In genomic region chr14:105489607-105490317, GRCh38 we compare ENCODE assay signal across 8 cellular contexts. TPM values are rescaled to one million over a fixed set of nuclear protein-coding genes. Genes with fewer than 3 reads are reported as not detected.
A peak's percentile ranks its signal among the peaks of the same experiment; 100 is the strongest.
DNase-seq lines count a peak whose midpoint lies in the region; ATAC-seq and TF ChIP-seq lines count a peak whose summit lies in the region.

No MANE protein-coding gene starts in this region.

- H3K9ac ChIP-seq in adipocyte (ENCODE audit: low read length): peak overlapping the region; percentile 81

- H3K27ac ChIP-seq in upper lobe of right lung: peak overlapping the region; percentile 91

- H3K4me3 ChIP-seq in GM12875 (ENCODE audit: low read depth, low read length): peak overlapping the region; percentile 78
- H3K4me3 ChIP-seq in adipocyte (ENCODE audit: low read length): peak overlapping the region; percentile 81
- H3K4me3 ChIP-seq in upper lobe of right lung: peak overlapping the region; percentile 73

- H3K4me1 ChIP-seq in adipocyte (ENCODE audit: control insufficient read depth, insufficient read depth, low read length) (peaks cover 3% of the 10 kb centered on the region), upper lobe of right lung (peaks cover 35% of the 10 kb centered on the region)

- H3K36me3 ChIP-seq in adipocyte (ENCODE audit: control insufficient read depth, insufficient read depth, low read length, severe bottlenecking) (no peaks in the 10 kb centered on the region), upper lobe of right lung (no peaks in the 10 kb centered on the region)

- no peaks in the 10 kb centered on the region for H3K9me3 ChIP-seq in adipocyte (ENCODE audit: control insufficient read depth, low read length)
- no peaks in the 10 kb centered on the region for H3K9me3 ChIP-seq in upper lobe of right lung

- TF ChIP-seq CTCF in GM12875 (IDR thresholded peaks at IDR 0.05; ENCODE audit: borderline replicate concordance, insufficient read depth, low read depth, low read length) (peak; percentile 66), upper lobe of right lung (IDR thresholded peaks at IDR 0.05) (peak; percentile 53)

- intact Hi-C loops in left cardiac atrium (cut with DNase I) (loop anchor here in 1 of 2 donors (1.0 to 2.0 kb wide), 2 partner anchors 41 to 119 kb away; no protein-coding TSS in a partner anchor), posterior vena cava (cut with DNase I) (loop anchor here in 1 of 2 donors (5.0 kb wide), 1 partner anchor 42 kb away; no protein-coding TSS in a partner anchor), upper lobe of right lung (cut with DNase I) (loop anchor here (10.0 kb wide), 1 partner anchor 95 kb away; the partner anchor contains the start of gene TEX22)

- DNase-seq in NCI-H146 treated with DMSO at 0.1 percent for 48 hours (lab: John Stamatoyannopoulos, UW; ENCODE audit: unreplicated experiment) (peak; percentile 90), T follicular helper cell (ENCODE audit: low read depth) (peak; percentile 85), adipocyte (ENCODE audit: low read depth) (peak; percentile 83), left cardiac atrium (peak; percentile 86), posterior vena cava (ENCODE audit: low spot score) (peak; percentile 93), upper lobe of right lung (peak; percentile 89)

- ATAC-seq in left cardiac atrium (peak; percentile 5 to 24), upper lobe of right lung (peak; percentile 11), HG02884 (IDR thresholded peaks at IDR 0.05; ENCODE audit: unreplicated experiment) (no peak)

- peaks cover 5% of the 10 kb centered on the region for H3K27me3 ChIP-seq in adipocyte (replicated peaks; ENCODE audit: control insufficient read depth, insufficient read depth, low read length)
- no peaks in the 10 kb centered on the region for H3K27me3 ChIP-seq in upper lobe of right lung

RNA-seq across cellular contexts. Expression of gene TEDC1, which starts 1.3 kb away (rescaled TPM):
- total RNA-seq in left cardiac atrium (1 to 10 TPM; 5.1 to 5.9 TPM), posterior vena cava (10 to 100 TPM in 1 of 2 donors, 1 to 10 TPM in 1; 7.9 to 15.4 TPM), upper lobe of right lung (7.9 TPM)

RNA-seq across cellular contexts. Expression of gene CRIP1, which starts 3.1 kb away (rescaled TPM):
- total RNA-seq in left cardiac atrium: 100 to 1,000 TPM; 137 to 192 TPM
- 100 to 1,000 TPM; 122 to 285 TPM for total RNA-seq in posterior vena cava
- 96.2 TPM for total RNA-seq in upper lobe of right lung

RNA-seq across cellular contexts. Expression of gene CRIP2, which starts 15.1 kb away (rescaled TPM):
- total RNA-seq in left cardiac atrium (100 to 1,000 TPM; 783 to 843 TPM), posterior vena cava (100 to 1,000 TPM; 187 to 199 TPM), upper lobe of right lung (191 TPM)

RNA-seq across cellular contexts. Expression of gene TMEM121, which starts 36.6 kb away (rescaled TPM):
- total RNA-seq in left cardiac atrium (1 to 10 TPM; 2.2 to 2.7 TPM), posterior vena cava (1 to 10 TPM; 1.9 to 2.2 TPM), upper lobe of right lung (1.5 TPM)
